ENCODE assay signal across 16 cellular contexts in the genomic region with DNA sequence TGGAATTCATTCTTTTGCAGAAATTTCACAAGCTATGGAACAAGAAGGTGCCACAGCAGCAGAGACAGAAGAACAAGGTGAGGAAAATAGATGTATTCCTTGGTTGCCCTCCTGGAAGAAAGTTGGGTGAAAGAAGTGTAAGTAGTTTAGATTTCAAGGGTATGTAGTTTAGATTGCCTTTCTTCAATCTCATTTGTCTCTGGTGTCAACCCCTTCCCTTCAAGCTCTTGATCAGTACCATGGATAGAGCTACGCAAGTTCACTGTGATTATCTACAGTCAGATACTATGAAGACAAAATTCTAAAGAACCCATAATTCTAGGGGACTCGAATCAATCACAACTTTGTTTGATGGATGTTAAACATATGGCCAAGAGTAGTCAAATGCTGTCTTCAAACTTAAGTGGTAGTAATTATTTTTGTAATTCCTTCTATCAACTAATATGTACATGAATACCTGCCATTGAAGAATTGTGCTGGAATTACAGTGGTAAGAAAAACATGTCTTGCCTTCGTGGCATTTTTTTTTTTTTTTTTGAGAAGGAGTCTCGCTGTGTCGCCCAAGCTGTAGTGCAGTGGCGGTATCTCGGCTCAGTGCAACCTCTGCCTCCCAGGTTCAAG. TPM values are rescaled to one million over a fixed set of nuclear protein-coding genes. Genes with fewer than 3 reads are reported as not detected.
"Had no signal": no experiment of that assay in that cellular context is flagged by ENCODE, and none has a peak within 500 bp of the region (broad histone marks: within the 10 kb centered on the region; RNA-seq: fewer than 3 reads in every experiment).

No MANE protein-coding gene starts in this region.

RNA-seq across cellular contexts. Expression of gene NLRP5, which starts 33.9 kb away (rescaled TPM):
- total RNA-seq: activated CD4-positive, alpha-beta memory T cell treated with anti-CD3 and anti-CD28 coated beads, Interleukin-2, amount 10 ng/mL, durations not matched to agents 7 days and 5 days; activated CD4-positive, alpha-beta T cell treated with anti-CD3 and anti-CD28 coated beads for 36 hours; activated CD4-positive, alpha-beta T cell treated with anti-CD3 and anti-CD28 coated beads, Interleukin-2, amount 10 ng/mL, durations not matched to agents 7 days and 5 days; activated CD8-positive, alpha-beta memory T cell treated with anti-CD3 and anti-CD28 coated beads, Interleukin-2, amount 10 ng/mL, durations not matched to agents 7 days and 5 days; activated CD8-positive, alpha-beta T cell treated with anti-CD3 and anti-CD28 coated beads, Interleukin-2, amount 10 ng/mL, durations not matched to agents 7 days and 5 days; activated naive CD8-positive, alpha-beta T cell treated with anti-CD3 and anti-CD28 coated beads, Interleukin-2, amount 10 ng/mL, durations not matched to agents 7 days and 5 days; activated T-helper 2 cell treated with anti-CD3 and anti-CD28 coated beads, Interferon-gamma antibody, Interleukin-2, Interleukin-4, amounts not matched to agents 10 μg/mL and 5 μg/mL and 100 μg/mL, durations not matched to agents 14 hours and 24 hours and 36 hours; ascending aorta; body of pancreas; cardiac muscle cell; chondrocyte; colonic mucosa; T-helper 17 cell; T-helper 2 cell treated with Interferon-gamma antibody and Interleukin-4, amounts not matched to agents 100 ng/mL and 5 ng/mL, for 36 hours; WTC11 had no signal
- polyA plus RNA-seq: adipose tissue, cardiac muscle cell had no signal
